24 cellular contexts compared by ENCODE assay signal in the genomic region with DNA sequence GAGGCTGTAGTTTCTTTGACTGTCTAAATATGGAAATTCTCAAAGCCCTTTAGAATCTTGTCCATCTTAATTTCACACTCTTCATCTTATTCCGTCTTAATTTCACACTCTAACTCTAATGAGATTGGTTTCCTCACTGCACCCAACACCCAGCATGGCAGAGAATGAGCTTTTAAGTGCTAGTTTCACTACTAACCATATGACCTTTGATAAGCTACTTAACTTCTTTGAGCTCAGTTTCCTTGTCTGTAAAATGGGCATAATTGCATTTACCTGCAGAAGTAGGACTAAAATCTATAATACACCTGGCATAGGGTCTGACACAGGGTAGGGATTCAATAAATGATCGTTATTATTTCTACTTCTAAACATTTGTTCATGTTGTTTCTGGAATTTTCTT.
"Had no signal": no experiment of that assay in that cellular context is flagged by ENCODE, and none has a peak within 500 bp of the region (broad histone marks: within the 10 kb centered on the region; RNA-seq: fewer than 3 reads in every experiment).

No MANE protein-coding gene starts in this region.

- H3K27me3 Mint-ChIP-seq: naive thymus-derived CD4-positive, alpha-beta T cell had no signal

- ATAC-seq: esophagus mucosa; gastrocnemius medialis; heart right ventricle; left cardiac atrium; left ventricle myocardium superior; naive thymus-derived CD4-positive, alpha-beta T cell had no signal

- H3K4me1 ChIP-seq: esophagus squamous epithelium, gastrocnemius medialis, left lung, lower lobe of right lung had no signal

- DNase-seq: dermis blood vessel endothelial cell; dorsolateral prefrontal cortex; effector CD4-positive, alpha-beta T cell; effector memory CD4-positive, alpha-beta T cell; erythroblast; esophagus squamous epithelium; foreskin fibroblast; foreskin melanocyte; gastrocnemius medialis; glutamatergic neuron; head of caudate nucleus; heart right ventricle; left cardiac atrium; left lung; left ventricle myocardium superior; lower lobe of right lung; mesenchymal stem cell; midbrain; naive thymus-derived CD4-positive, alpha-beta T cell had no signal

- H3K9me3 Mint-ChIP-seq: naive thymus-derived CD4-positive, alpha-beta T cell had no signal

- FAIRE-seq: colon, islet of Langerhans had no signal

- H3K9me3 ChIP-seq: esophagus squamous epithelium, gastrocnemius medialis, heart right ventricle, left lung, lower lobe of right lung had no signal

- H3K4me3 ChIP-seq: coronary artery, dorsolateral prefrontal cortex, esophagus squamous epithelium, gastrocnemius medialis, heart right ventricle, left lung, lower lobe of right lung had no signal

- H3K4me3 Mint-ChIP-seq: naive thymus-derived CD4-positive, alpha-beta T cell had no signal

- H3K27me3 ChIP-seq: dorsolateral prefrontal cortex, esophagus squamous epithelium, gastrocnemius medialis, heart right ventricle, left lung had no signal

- H3K27ac ChIP-seq: coronary artery, dorsolateral prefrontal cortex, epithelial cell of prostate, esophagus squamous epithelium, gastrocnemius medialis, heart right ventricle, left lung, lower lobe of right lung had no signal
